ENCODE assay signal across 9 cellular contexts in genomic region chr2:45992746-45993475, GRCh38.
A peak's percentile ranks its signal among the peaks of the same experiment; 100 is the strongest.
DNase-seq lines count a peak whose midpoint lies in the region; ATAC-seq and TF ChIP-seq lines count a peak whose summit lies in the region.
"Had no signal": no experiment of that assay in that cellular context is flagged by ENCODE, and none has a peak within 500 bp of the region (broad histone marks: within the 10 kb centered on the region; RNA-seq: fewer than 3 reads in every experiment).

No MANE protein-coding gene starts in this region.

- H3K4me1 Mint-ChIP-seq in WTC11: peaks cover 15% of the 10 kb centered on the region

- H3K36me3 ChIP-seq in BLaER1 (peaks cover 73% of the 10 kb centered on the region), psoas muscle (ENCODE audit: insufficient read depth in 1 of 2, low read depth in 1 of 2) (peaks cover 0 to 4% of the 10 kb centered on the region in 2 donors)

- TF ChIP-seq CTCF in WTC11 (IDR thresholded peaks at IDR 0.05): no peak
- TF ChIP-seq CTCF in psoas muscle (IDR thresholded peaks at IDR 0.05): no peak
- TF ChIP-seq CTCF in foreskin fibroblast (IDR thresholded peaks at IDR 0.05; ENCODE audit: low read depth, low read length): no peak

- peak; percentile 47 for ATAC-seq in WTC11
- ATAC-seq in left ventricle myocardium superior: peak; percentile 14
- peak in 3 of 4 donors; percentile 10 to 24 (median 14) for ATAC-seq in psoas muscle
- ATAC-seq in HG02798 (IDR thresholded peaks at IDR 0.05; ENCODE audit: poor library complexity, unreplicated experiment): no peak

- H3K36me3 Mint-ChIP-seq in WTC11: no peaks in the 10 kb centered on the region
- H3K36me3 Mint-ChIP-seq: activated naive CD8-positive, alpha-beta T cell treated with anti-CD3 and anti-CD28 coated beads for 36 hours had no signal

- no peak overlapping the region for H3K4me3 Mint-ChIP-seq in WTC11
- H3K4me3 Mint-ChIP-seq: activated naive CD8-positive, alpha-beta T cell treated with anti-CD3 and anti-CD28 coated beads for 36 hours had no signal

- no peak overlapping the region for H3K9ac ChIP-seq in BLaER1

- no peaks in the 10 kb centered on the region for H3K27me3 Mint-ChIP-seq in WTC11 (ENCODE audit: low read depth)
- H3K27me3 Mint-ChIP-seq: activated naive CD8-positive, alpha-beta T cell treated with anti-CD3 and anti-CD28 coated beads for 36 hours had no signal

- H3K27ac Mint-ChIP-seq in WTC11: no peak overlapping the region

- H3K27me3 ChIP-seq in BLaER1 (no peaks in the 10 kb centered on the region), psoas muscle (ENCODE audit: insufficient read depth in 3 of 3, low read length in 2 of 3) (no peaks in the 10 kb centered on the region)

- H3K4me1 ChIP-seq in BLaER1 (no peaks in the 10 kb centered on the region), psoas muscle (peaks cover 4% of the 10 kb centered on the region)

- H3K4me2 ChIP-seq in BLaER1: no peak overlapping the region

- CTCF ChIA-PET in WTC11 (lab: Charles Lee): interaction anchor here (0.6 to 2.7 kb wide), 34 partner anchors 9 to 788 kb away, joined by 3 to 41 read pairs (median 4); no protein-coding TSS in a partner anchor

- H3K4me3 ChIP-seq in BLaER1: no peak overlapping the region
- no peak overlapping the region for H3K4me3 ChIP-seq in psoas muscle
- H3K4me3 ChIP-seq in foreskin fibroblast (ENCODE audit: low read depth in 1 of 2, low read length in 2 of 2): no peak overlapping the region

- peaks cover 26% of the 10 kb centered on the region; the same call in 1 of the 2 replicates for H4K20me1 ChIP-seq in BLaER1

- H3K9me3 ChIP-seq in BLaER1 (no peaks in the 10 kb centered on the region), psoas muscle (no peaks in the 10 kb centered on the region)

- POLR2A ChIA-PET in WTC11 (lab: Charles Lee): interaction anchor here (0.6 kb wide), 1 partner anchor 71 kb away, joined by 3 read pairs; no protein-coding TSS in a partner anchor

- H3K27ac ChIP-seq in BLaER1 (0 out of 2 replicates have a peak overlapping the region, but pooled peaks have one; percentile 42), psoas muscle (peak overlapping the region; percentile 9)

- no peaks in the 10 kb centered on the region for H3K9me3 Mint-ChIP-seq in WTC11
- H3K9me3 Mint-ChIP-seq: activated naive CD8-positive, alpha-beta T cell treated with anti-CD3 and anti-CD28 coated beads for 36 hours had no signal

- DNase-seq in WTC11 (ENCODE audit: low spot score) (no peak), left ventricle myocardium superior (no peak), psoas muscle (no peak), hippocampal formation (lab: John Stamatoyannopoulos, UW) (no peak), foreskin fibroblast (no peak)
- DNase-seq in stimulated activated naive CD4-positive, alpha-beta T cell (lab: John Stamatoyannopoulos, UW): no peak

- WGBS in psoas muscle, 3 donors: 49 to 66% (median 52%) methylated on average over 7 of the region's 7 CpGs

- intact Hi-C loops in left ventricle myocardium superior (cut with micrococcal nuclease) (loop anchor here (2.0 kb wide), 1 partner anchor 468 kb away; no protein-coding TSS in a partner anchor), psoas muscle (cut with DNase I) (loop anchor here (2.0 to 5.0 kb wide), 2 partner anchors 369 to 468 kb away; no protein-coding TSS in a partner anchor)

TF ChIP-seq in WTC11, 78 proteins besides CTCF, POLR2A, EP300 and RAD21:
- TF ChIP-seq IRF2 (CRISPR knock-in tag; IDR thresholded peaks at IDR 0.05; ENCODE audit: borderline replicate concordance, low read depth) (no peak), ELF4 (CRISPR knock-in tag; IDR thresholded peaks at IDR 0.05; ENCODE audit: low read depth) (no peak), CDX4 (CRISPR knock-in tag; IDR thresholded peaks at IDR 0.05; ENCODE audit: borderline replicate concordance) (no peak), ZMAT4 (CRISPR knock-in tag; IDR thresholded peaks at IDR 0.05) (no peak), NR1H2 (CRISPR knock-in tag; IDR thresholded peaks at IDR 0.05) (no peak), PREB (CRISPR knock-in tag; IDR thresholded peaks at IDR 0.05; ENCODE audit: borderline replicate concordance) (no peak), ERG (CRISPR knock-in tag; IDR thresholded peaks at IDR 0.05) (no peak), FOXK1 (CRISPR knock-in tag; IDR thresholded peaks at IDR 0.05) (no peak)
